In genomic region chr15:52102468-52102867, GRCh38 we compare ENCODE assay signal across 15 cellular contexts. TPM values are rescaled to one million over a fixed set of nuclear protein-coding genes. Genes with fewer than 3 reads are reported as not detected.
DNase-seq lines count a peak whose midpoint lies in the region; ATAC-seq and TF ChIP-seq lines count a peak whose summit lies in the region.
"Had no signal": no experiment of that assay in that cellular context is flagged by ENCODE, and none has a peak within 500 bp of the region (broad histone marks: within the 10 kb centered on the region; RNA-seq: fewer than 3 reads in every experiment).

No MANE protein-coding gene starts in this region.

- TF ChIP-seq CTCF in BJ (IDR thresholded peaks at IDR 0.05; ENCODE audit: insufficient read depth, low read depth, low read length) (no peak), astrocyte of the spinal cord (IDR thresholded peaks at IDR 0.05; ENCODE audit: low read depth, low read length) (no peak), kidney epithelial cell (IDR thresholded peaks at IDR 0.05; ENCODE audit: insufficient read depth, low read length, poor library complexity, severe bottlenecking) (no peak), body of pancreas (IDR thresholded peaks at IDR 0.05) (no peak)

- in situ Hi-C loops in astrocyte of the spinal cord (cut with HindIII; ENCODE audit: low sequenced_read_pairs) = no loop called here

- 80 to 83% methylated on average over 2 of the region's 2 CpGs for WGBS in body of pancreas, 2 donors

- H3K4me3 ChIP-seq in BJ (ENCODE audit: low read depth, low read length) (no peak overlapping the region), astrocyte of the spinal cord (ENCODE audit: low read depth, low read length) (no peak overlapping the region), kidney epithelial cell (ENCODE audit: low read depth, low read length) (no peak overlapping the region), body of pancreas (no peak overlapping the region)
- H3K4me3 ChIP-seq: thyroid gland had no signal

- no peaks in the 10 kb centered on the region for H3K9me3 ChIP-seq in body of pancreas
- H3K9me3 ChIP-seq: Caco-2, neutrophil, thyroid gland had no signal

- no peak for TF ChIP-seq POLR2A in body of pancreas (IDR thresholded peaks at IDR 0.05)

- POLR2A ChIA-PET in BJ (lab: Charles Lee) = no interaction called here

- CTCF ChIA-PET in BJ (lab: Yijun Ruan, JAX) = no interaction called here

- no peaks in the 10 kb centered on the region for H3K27me3 ChIP-seq in BJ (ENCODE audit: control insufficient read depth, insufficient read depth, low read length)
- no peaks in the 10 kb centered on the region for H3K27me3 ChIP-seq in kidney epithelial cell (ENCODE audit: control insufficient read depth, insufficient read depth, low read length)
- H3K27me3 ChIP-seq in body of pancreas = no peaks in the 10 kb centered on the region
- H3K27me3 ChIP-seq: neutrophil, thyroid gland had no signal

- DNase-seq in BJ (ENCODE audit: low read depth) (peak; percentile 59), M059J (ENCODE audit: low read depth) (peak; percentile 91), astrocyte of the spinal cord (ENCODE audit: low read depth, low spot score) (peak; percentile 84), kidney epithelial cell (ENCODE audit: low read depth) (peak; percentile 62), body of pancreas (no peak)
- no peak for DNase-seq in activated CD8-positive, alpha-beta memory T cell treated with anti-CD3 and anti-CD28 coated beads, Interleukin-2, amount 50 U/mL, for 48 hours
- DNase-seq: activated naive CD4-positive, alpha-beta T cell treated with Interleukin-2 at 50 U/mL for 16 hours; Caco-2; effector memory CD8-positive, alpha-beta T cell; NCI-H1417 treated with DMSO at 0.1 percent for 48 hours; stimulated activated CD4-positive, alpha-beta T cell treated with anti-CD3 and anti-CD28 coated beads, Interleukin-4, amount 100 ng/mL, for 24 hours; thyroid gland had no signal

- H3K36me3 ChIP-seq in BJ (ENCODE audit: control insufficient read depth, insufficient read depth, low read length) (no peaks in the 10 kb centered on the region), kidney epithelial cell (ENCODE audit: control insufficient read depth, insufficient read depth, low read length) (no peaks in the 10 kb centered on the region), body of pancreas (replicated peaks in 1 of 2; ENCODE audit: insufficient read depth in 1 of 2, low read depth in 2 of 2) (no peaks in the 10 kb centered on the region)
- H3K36me3 ChIP-seq: neutrophil, thyroid gland had no signal

- ATAC-seq in GM19452 (IDR thresholded peaks at IDR 0.05; ENCODE audit: unreplicated experiment) = no peak
- no peak for ATAC-seq in body of pancreas
- no peak for ATAC-seq in GM21526 (IDR thresholded peaks at IDR 0.05; ENCODE audit: low FRiP score, unreplicated experiment)
- ATAC-seq: effector memory CD8-positive, alpha-beta T cell had no signal

- intact Hi-C loops in body of pancreas (cut with DNase I) = no loop called here

- H3K27ac ChIP-seq in body of pancreas = no peak overlapping the region
- H3K27ac ChIP-seq: neutrophil, thyroid gland had no signal

- H3K4me1 ChIP-seq in body of pancreas = no peaks in the 10 kb centered on the region
- H3K4me1 ChIP-seq: Caco-2, thyroid gland had no signal

RNA-seq across cellular contexts. Expression of gene BCL2L10, which starts 10.1 kb away (rescaled TPM):
- polyA plus RNA-seq in BJ (2011; rRNA removed) = 0.16 and 0.18 TPM in 2 replicates
- not detected in 2 replicates for polyA minus RNA-seq in BJ (2011; rRNA and poly(A)+ RNA removed)
- not detected in 2 replicates for total RNA-seq in M059J (2014; rRNA removed; shearing (Covaris generic))
- total RNA-seq in kidney epithelial cell = 0.34 TPM in 1 of 2 replicates, not detected in the other
- total RNA-seq in body of pancreas = 1 to 10 TPM; 1.0 to 9.6 TPM

Comparison
In these comparisons a context has a peak if more than half of its experiments do, and no peak if none do; other contexts are left out.
1. DNase-seq: peak in BJ (single experiment), M059J (single experiment), astrocyte of the spinal cord (single experiment) and kidney epithelial cell (single experiment); none in body of pancreas (0 of 4) and activated CD8-positive, alpha-beta memory T cell treated with anti-CD3 and anti-CD28 coated beads, Interleukin-2, amount 50 U/mL, for 48 hours (single experiment).